In genomic region chr17:76213491-76213890, GRCh38 we compare ENCODE assay signal across 22 cellular contexts. TPM values are rescaled to one million over a fixed set of nuclear protein-coding genes. Genes with fewer than 3 reads are reported as not detected.
"Had no signal": no experiment of that assay in that cellular context is flagged by ENCODE, and none has a peak within 500 bp of the region (broad histone marks: within the 10 kb centered on the region; RNA-seq: fewer than 3 reads in every experiment).

No MANE protein-coding gene starts in this region.

- H3K4me1 Mint-ChIP-seq: nephron progenitor cell; stimulated activated memory B cell treated with anti-CD40 and anti-IgM and Interleukin-4, amounts not matched to agents 10 μg/mL and 1 μg/mL and 100 μg/mL, for 72 hours had no signal

- DNase-seq: effector memory CD8-positive, alpha-beta T cell; foreskin melanocyte; head of caudate nucleus; kidney glomerular epithelial cell; mammary epithelial cell; naive thymus-derived CD4-positive, alpha-beta T cell; nephron progenitor cell; psoas muscle; retina; spleen; stimulated activated CD4-positive, alpha-beta T cell treated with anti-CD3 and anti-CD28 coated beads, Interleukin-15, amount 100 ng/mL, for 24 hours; stimulated activated CD4-positive, alpha-beta T cell treated with anti-CD3 and anti-CD28 coated beads, Interleukin-1b, Interleukin-23, amount 100 ng/mL, for 48 hours; stimulated activated CD4-positive, alpha-beta T cell treated with anti-CD3 and anti-CD28 coated beads, Interleukin-4, amount 100 ng/mL, for 24 hours; tibial artery; upper lobe of left lung; uterus had no signal

- H3K27me3 Mint-ChIP-seq: effector memory CD8-positive, alpha-beta T cell; naive thymus-derived CD4-positive, alpha-beta T cell; stimulated activated memory B cell treated with anti-CD40 and anti-IgM and Interleukin-4, amounts not matched to agents 10 μg/mL and 1 μg/mL and 100 μg/mL, for 72 hours; stimulated activated naive CD8-positive, alpha-beta T cell treated with anti-CD3 and anti-CD28 coated beads, Interleukin-15, Interleukin-2, amounts not matched to agents 100 ng/mL and 50 ng/mL, for 24 hours had no signal

- H3K4me1 ChIP-seq: tibial artery, upper lobe of left lung, uterus had no signal

- H3K9me3 ChIP-seq: neutrophil, psoas muscle, spleen, tibial artery, upper lobe of left lung, uterus had no signal

- H3K4me3 Mint-ChIP-seq: dendritic cell treated with granulocyte-macrophage colony-stimulating factor and Interleukin-4, amounts not matched to agents 40 ng/mL and 50 ng/mL, for 4 days; effector memory CD8-positive, alpha-beta T cell; nephron progenitor cell; stimulated activated memory B cell treated with anti-CD40 and anti-IgM and Interleukin-4, amounts not matched to agents 10 μg/mL and 1 μg/mL and 100 μg/mL, for 72 hours; stimulated activated naive CD8-positive, alpha-beta T cell treated with anti-CD3 and anti-CD28 coated beads, Interleukin-15, Interleukin-2, amounts not matched to agents 100 ng/mL and 50 ng/mL, for 24 hours had no signal

- ATAC-seq: effector memory CD8-positive, alpha-beta T cell; naive thymus-derived CD4-positive, alpha-beta T cell; sciatic nerve; stimulated activated memory B cell treated with anti-CD40 and anti-IgM and Interleukin-4, amounts not matched to agents 10 μg/mL and 1 μg/mL and 100 μg/mL, for 72 hours had no signal

- H3K27ac ChIP-seq: hepatocyte, neutrophil, psoas muscle, spleen, tibial artery, upper lobe of left lung, uterus had no signal

- H3K4me3 ChIP-seq: hepatocyte, psoas muscle, spleen, tibial artery, upper lobe of left lung, uterus had no signal

- H3K27me3 ChIP-seq: hepatocyte, upper lobe of left lung, uterus had no signal

- H3K27ac Mint-ChIP-seq: dendritic cell treated with granulocyte-macrophage colony-stimulating factor and Interleukin-4, amounts not matched to agents 40 ng/mL and 50 ng/mL, for 4 days; effector memory CD8-positive, alpha-beta T cell; nephron progenitor cell; stimulated activated memory B cell treated with anti-CD40 and anti-IgM and Interleukin-4, amounts not matched to agents 10 μg/mL and 1 μg/mL and 100 μg/mL, for 72 hours; stimulated activated naive CD8-positive, alpha-beta T cell treated with anti-CD3 and anti-CD28 coated beads, Interleukin-15, Interleukin-2, amounts not matched to agents 100 ng/mL and 50 ng/mL, for 24 hours had no signal

- H3K36me3 Mint-ChIP-seq: stimulated activated memory B cell treated with anti-CD40 and anti-IgM and Interleukin-4, amounts not matched to agents 10 μg/mL and 1 μg/mL and 100 μg/mL, for 72 hours had no signal

- H3K36me3 ChIP-seq: neutrophil, tibial artery, upper lobe of left lung, uterus had no signal

- H3K9me3 Mint-ChIP-seq: dendritic cell treated with granulocyte-macrophage colony-stimulating factor and Interleukin-4, amounts not matched to agents 40 ng/mL and 50 ng/mL, for 4 days; effector memory CD8-positive, alpha-beta T cell; nephron progenitor cell; stimulated activated memory B cell treated with anti-CD40 and anti-IgM and Interleukin-4, amounts not matched to agents 10 μg/mL and 1 μg/mL and 100 μg/mL, for 72 hours; stimulated activated naive CD8-positive, alpha-beta T cell treated with anti-CD3 and anti-CD28 coated beads, Interleukin-15, Interleukin-2, amounts not matched to agents 100 ng/mL and 50 ng/mL, for 24 hours had no signal

RNA-seq across cellular contexts. Expression of gene RNF157, which starts 26.8 kb away (rescaled TPM):
- total RNA-seq: mammary epithelial cell had no signal
